8 cellular contexts compared by ENCODE assay signal in the genomic region with DNA sequence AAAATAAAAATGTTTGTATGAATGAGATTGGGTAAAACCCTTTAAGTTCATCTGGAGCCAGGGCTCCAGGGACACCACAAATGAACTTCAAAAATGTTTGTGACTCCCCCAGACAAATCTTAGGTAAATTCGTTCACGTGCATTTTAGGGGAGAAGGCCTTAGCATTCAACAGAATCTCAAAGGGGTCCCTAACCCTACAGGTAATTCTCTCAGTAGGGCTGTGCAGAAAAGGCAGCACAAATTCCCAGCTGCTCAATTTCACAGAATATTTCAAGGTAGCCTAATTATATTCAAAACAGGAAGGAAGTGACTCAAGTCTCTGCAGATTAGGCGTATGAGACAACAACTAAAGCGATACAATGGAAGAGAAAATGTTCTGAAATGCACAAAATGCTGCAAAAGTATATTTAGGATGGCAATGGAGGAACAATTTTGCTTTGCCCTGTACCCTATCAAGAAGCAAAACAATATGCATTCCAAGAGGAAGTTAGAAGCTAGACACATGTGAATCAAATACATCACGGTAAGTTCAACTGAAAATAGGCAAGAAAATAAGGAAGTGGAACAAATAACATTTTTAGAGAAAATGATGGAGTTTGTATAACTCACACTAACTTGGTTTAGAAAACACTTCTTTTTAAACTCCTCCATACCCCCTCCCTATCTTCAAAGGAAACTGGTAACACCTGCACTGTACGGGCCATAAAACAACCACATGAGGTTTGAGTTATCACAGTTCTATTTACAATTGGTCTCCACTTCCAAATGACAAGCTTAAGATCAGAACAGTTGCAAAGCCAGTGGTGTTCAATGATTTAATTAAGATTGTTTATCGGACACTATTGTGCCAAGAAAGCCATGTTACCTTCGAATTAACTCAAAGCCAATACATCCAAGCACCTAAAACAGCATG. TPM values are rescaled to one million over a fixed set of nuclear protein-coding genes. Genes with fewer than 3 reads are reported as not detected.
DNase-seq lines count a peak whose midpoint lies in the region; ATAC-seq and TF ChIP-seq lines count a peak whose summit lies in the region.

No MANE protein-coding gene starts in this region.

- peaks cover 2% of the 10 kb centered on the region for H3K36me3 ChIP-seq in A673 (ENCODE audit: insufficient read depth, low read length, poor library complexity, severe bottlenecking)
- peaks cover 18% of the 10 kb centered on the region for H3K36me3 ChIP-seq in lower lobe of right lung

- H3K4me1 Mint-ChIP-seq in IgD-negative memory B cell = peaks cover 44 to 51% (median 48%) of the 10 kb centered on the region in 3 donors
- peaks cover 53% of the 10 kb centered on the region for H3K4me1 Mint-ChIP-seq in activated naive CD8-positive, alpha-beta T cell treated with anti-CD3 and anti-CD28 coated beads for 36 hours

- peak overlapping the region; percentile 86 to 97 (median 97) for H3K27ac Mint-ChIP-seq in IgD-negative memory B cell
- peak overlapping the region; percentile 86 for H3K27ac Mint-ChIP-seq in activated naive CD8-positive, alpha-beta T cell treated with anti-CD3 and anti-CD28 coated beads for 36 hours

- DNase-seq in A673 (ENCODE audit: low spot score) = peak; percentile 61
- DNase-seq in activated naive CD8-positive, alpha-beta T cell treated with anti-CD3 and anti-CD28 coated beads for 36 hours = no peak
- no peak for DNase-seq in lower lobe of right lung
- no peak for DNase-seq in NCI-H748 treated with DMSO at 0.1 percent for 48 hours (lab: John Stamatoyannopoulos, UW)
- DNase-seq in NCI-H2196 treated with DMSO at 0.1 percent for 48 hours (lab: John Stamatoyannopoulos, UW; ENCODE audit: unreplicated experiment) = no peak

- H3K36me3 Mint-ChIP-seq in IgD-negative memory B cell = peaks cover 2% of the 10 kb centered on the region
- H3K36me3 Mint-ChIP-seq in activated naive CD8-positive, alpha-beta T cell treated with anti-CD3 and anti-CD28 coated beads for 36 hours = peaks cover 21% of the 10 kb centered on the region

- intact Hi-C loops in A673 (cut with micrococcal nuclease; ENCODE audit: unreplicated experiment) (no loop called here), lower lobe of right lung (cut with DNase I) (no loop called here)

- H3K9me3 Mint-ChIP-seq in IgD-negative memory B cell = no peaks in the 10 kb centered on the region
- no peaks in the 10 kb centered on the region for H3K9me3 Mint-ChIP-seq in activated naive CD8-positive, alpha-beta T cell treated with anti-CD3 and anti-CD28 coated beads for 36 hours

- H3K27me3 ChIP-seq in A673 (replicated peaks; ENCODE audit: insufficient read depth, low read depth, low read length, poor library complexity) (no peaks in the 10 kb centered on the region), lower lobe of right lung (ENCODE audit: low read depth) (no peaks in the 10 kb centered on the region)

- TSS peak; percentile 36 for BruUV-seq in A673 (replicated peaks; lab: Mats Ljungman, UMichigan)

- POLR2A ChIA-PET in A673 (lab: Charles Lee; ENCODE audit: low non-redundant PET) = no interaction called here

- no peaks in the 10 kb centered on the region for H3K27me3 Mint-ChIP-seq in IgD-negative memory B cell
- H3K27me3 Mint-ChIP-seq in activated naive CD8-positive, alpha-beta T cell treated with anti-CD3 and anti-CD28 coated beads for 36 hours = no peaks in the 10 kb centered on the region

- H3K4me1 ChIP-seq in A673 (ENCODE audit: insufficient read depth, low read length, poor library complexity, severe bottlenecking) (peaks cover 19% of the 10 kb centered on the region), lower lobe of right lung (peaks cover 37% of the 10 kb centered on the region)

- TF ChIP-seq CTCF in A673 (conservative IDR thresholded peaks at IDR 0.05; ENCODE audit: low read depth, low read length) (no peak), lower lobe of right lung (IDR thresholded peaks at IDR 0.05) (no peak)

- H3K27ac ChIP-seq in A673 (ENCODE audit: low read depth, low read length, poor library complexity, severe bottlenecking) = peak overlapping the region; percentile 81
- H3K27ac ChIP-seq in lower lobe of right lung = peak overlapping the region; percentile 94

- CTCF ChIA-PET in A673 (lab: Charles Lee) = interaction anchor here (0.6 kb wide), 1 partner anchor 229 kb away, joined by 5 read pairs; no protein-coding TSS in a partner anchor

- H3K9me3 ChIP-seq in A673 (ENCODE audit: low read depth, low read length, poor library complexity, severe bottlenecking) = no peaks in the 10 kb centered on the region
- no peaks in the 10 kb centered on the region for H3K9me3 ChIP-seq in lower lobe of right lung

- H3K4me3 Mint-ChIP-seq in IgD-negative memory B cell = peak overlapping the region; percentile 92 to 99 (median 95)
- peak overlapping the region; percentile 95 for H3K4me3 Mint-ChIP-seq in activated naive CD8-positive, alpha-beta T cell treated with anti-CD3 and anti-CD28 coated beads for 36 hours

- H3K4me3 ChIP-seq in A673 (ENCODE audit: low read depth, low read length, poor library complexity, severe bottlenecking) (peak overlapping the region; percentile 83), lower lobe of right lung (peak overlapping the region; percentile 98)

- no peak for ATAC-seq in lower lobe of right lung
- no peak for ATAC-seq in HG03025 (IDR thresholded peaks at IDR 0.05; ENCODE audit: low FRiP score, unreplicated experiment)
- no peak for ATAC-seq in HG03378 (IDR thresholded peaks at IDR 0.05; ENCODE audit: unreplicated experiment)

RNA-seq across cellular contexts. Expression of gene GIT2, which starts 1.6 kb away (rescaled TPM):
- total RNA-seq in A673 (2021) = 47.3 and 48.1 TPM in 2 replicates
- polyA plus RNA-seq in IgD-negative memory B cell = 93.4 TPM
- 10 to 100 TPM; 50.6 to 51.0 TPM for total RNA-seq in activated naive CD8-positive, alpha-beta T cell treated with anti-CD3 and anti-CD28 coated beads for 36 hours
- 62.2 TPM for total RNA-seq in lower lobe of right lung

RNA-seq across cellular contexts. Expression of gene ANKRD13A, which starts 4.7 kb away (rescaled TPM):
- total RNA-seq in A673 (2021) (19.8 and 22.6 TPM in 2 replicates), lower lobe of right lung (62.5 TPM)
- polyA plus RNA-seq in IgD-negative memory B cell = 156 TPM
- 10 to 100 TPM; 36.8 to 43.6 TPM for total RNA-seq in activated naive CD8-positive, alpha-beta T cell treated with anti-CD3 and anti-CD28 coated beads for 36 hours

RNA-seq across cellular contexts. Expression of gene C12orf76, which starts 53.8 kb away (rescaled TPM):
- total RNA-seq in A673 (2021) (14.5 and 15.8 TPM in 2 replicates), lower lobe of right lung (19.7 TPM)
- polyA plus RNA-seq in IgD-negative memory B cell = 14.1 TPM
- total RNA-seq in activated naive CD8-positive, alpha-beta T cell treated with anti-CD3 and anti-CD28 coated beads for 36 hours = 1 to 10 TPM; 6.6 to 7.3 TPM
